Comparison of ENCODE assay signal across 21 cellular contexts in genomic region chr5:172648755-172649154, GRCh38. TPM values are rescaled to one million over a fixed set of nuclear protein-coding genes. Genes with fewer than 3 reads are reported as not detected.
A peak's percentile ranks its signal among the peaks of the same experiment; 100 is the strongest.
DNase-seq lines count a peak whose midpoint lies in the region; ATAC-seq, FAIRE-seq and TF ChIP-seq lines count a peak whose summit lies in the region.
"Had no signal": no experiment of that assay in that cellular context is flagged by ENCODE, and none has a peak within 500 bp of the region (broad histone marks: within the 10 kb centered on the region; RNA-seq: fewer than 3 reads in every experiment).

No MANE protein-coding gene starts in this region.

- H3K4me2 ChIP-seq in HCT116 (ENCODE audit: low read length): no peak overlapping the region

- H3K79me2 ChIP-seq in HCT116 (ENCODE audit: insufficient read depth, low read length): no peaks in the 10 kb centered on the region

- H3K27me3 ChIP-seq in HCT116 (ENCODE audit: insufficient read depth, low read length) (no peaks in the 10 kb centered on the region), esophagus squamous epithelium (no peaks in the 10 kb centered on the region), tibial artery (no peaks in the 10 kb centered on the region)
- H3K27me3 ChIP-seq: body of pancreas had no signal

- H4K20me1 ChIP-seq in HCT116 (ENCODE audit: insufficient read depth): no peaks in the 10 kb centered on the region

- ATAC-seq in HCT116 (no peak), GM18867 (IDR thresholded peaks at IDR 0.05; ENCODE audit: unreplicated experiment) (no peak)
- ATAC-seq: body of pancreas, WTC11 had no signal

- no peak for TF ChIP-seq RAD21 in HCT116 (IDR thresholded peaks at IDR 0.05; ENCODE audit: low read depth)

- WGBS in esophagus squamous epithelium, 2 donors: 30 to 47% methylated on average over 3 of the region's 3 CpGs

- BruUV-seq in HCT116 (replicated peaks; lab: Mats Ljungman, UMichigan): no TSS peak

- H3K36me3 ChIP-seq in HCT116 (ENCODE audit: control insufficient read depth in 1 of 2, insufficient read depth in 2 of 2, low read length in 2 of 2): no peaks in the 10 kb centered on the region
- H3K36me3 ChIP-seq in esophagus squamous epithelium: peaks cover 0 to 21% (median 4%) of the 10 kb centered on the region in 3 donors
- H3K36me3 ChIP-seq in tibial artery: no peaks in the 10 kb centered on the region

- no peak overlapping the region for H2AFZ ChIP-seq in HCT116 (ENCODE audit: low read depth, low read length, poor library complexity, severe bottlenecking)

- intact Hi-C loops in HCT116 (cut with micrococcal nuclease) (no loop called here), esophagus squamous epithelium (cut with DNase I) (no loop called here), tibial artery (cut with DNase I; ENCODE audit: low total_unique reads) (no loop called here)

- no peak for DNase-seq in HCT116 (ENCODE audit: low read depth, low spot score)
- peak; percentile 13 for DNase-seq in NCI-H226
- no peak for DNase-seq in esophagus squamous epithelium (lab: John Stamatoyannopoulos, UW)
- DNase-seq in tibial artery: peak in 1 of 2 donors; percentile 62
- DNase-seq in HTR-8/SVneo (ENCODE audit: insufficient read length, low spot score): no peak
- DNase-seq in NCI-H2227 (lab: John Stamatoyannopoulos, UW; ENCODE audit: unreplicated experiment): no peak
- DNase-seq: activated CD4-positive, alpha-beta T cell treated with anti-CD3 and anti-CD28 coated beads, Interleukin-2, amount 50 U/mL, for 4 hours; activated CD8-positive, alpha-beta memory T cell treated with anti-CD3 and anti-CD28 coated beads, Interleukin-2, amount 50 U/mL, for 48 hours; activated naive CD8-positive, alpha-beta T cell treated with anti-CD3 and anti-CD28 coated beads, Interleukin-2, amount 10 ng/mL, durations not matched to agents 7 days and 5 days; AML-193; body of pancreas; COR-L47; DMS79; head of caudate nucleus; nephron progenitor cell had no signal

- peaks cover 0 to 3% of the 10 kb centered on the region in 2 experiments; a peak in 1 of 4 replicates for H3K4me1 ChIP-seq in HCT116 (ENCODE audit: control insufficient read depth in 1 of 2, insufficient read depth in 2 of 2, low read length in 2 of 2)
- peaks cover 11 to 88% (median 52%) of the 10 kb centered on the region in 3 donors for H3K4me1 ChIP-seq in esophagus squamous epithelium
- H3K4me1 ChIP-seq in tibial artery: peaks cover 0 to 71% (median 39%) of the 10 kb centered on the region in 4 donors
- H3K4me1 ChIP-seq: body of pancreas had no signal

- H3K9me3 ChIP-seq in HCT116 (ENCODE audit: control insufficient read depth in 1 of 2, insufficient read depth in 1 of 2, low read depth in 1 of 2, low read length in 2 of 2): no peaks in the 10 kb centered on the region
- H3K9me3 ChIP-seq in esophagus squamous epithelium: no peaks in the 10 kb centered on the region
- no peaks in the 10 kb centered on the region for H3K9me3 ChIP-seq in tibial artery
- H3K9me3 ChIP-seq: body of pancreas had no signal

- H3K27ac ChIP-seq in HCT116 (ENCODE audit: low read depth, low read length) (no peak overlapping the region), esophagus squamous epithelium (peak overlapping the region in 3 of 4 donors; percentile 93 to 95 (median 94)), tibial artery (peak overlapping the region; percentile 87 to 88)
- H3K27ac ChIP-seq: body of pancreas, SK-N-MC had no signal

- H3K9ac ChIP-seq in HCT116 (ENCODE audit: low read length): no peak overlapping the region

- H3K9me2 ChIP-seq in HCT116 (ENCODE audit: insufficient read depth): no peaks in the 10 kb centered on the region

- H3K4me3 ChIP-seq in HCT116 (replicated peaks in 1 of 2; ENCODE audit: low read depth in 1 of 2, low read length in 2 of 2) (no peak overlapping the region), esophagus squamous epithelium (no peak overlapping the region), tibial artery (no peak overlapping the region)
- H3K4me3 ChIP-seq: body of pancreas, coronary artery, SK-N-MC had no signal

- TF ChIP-seq CTCF in HCT116 (IDR thresholded peaks at IDR 0.05 in 2 of 3, conservative IDR thresholded peaks at IDR 0.05 in 1 of 3; ENCODE audit: borderline replicate concordance in 1 of 3, insufficient read depth in 1 of 3, low read depth in 2 of 3, low read length in 2 of 3): no peak
- no peak for TF ChIP-seq CTCF in esophagus squamous epithelium (IDR thresholded peaks at IDR 0.05)
- no peak for TF ChIP-seq CTCF in tibial artery (IDR thresholded peaks at IDR 0.05)

- no peak for FAIRE-seq in HTR-8/SVneo (lab: Jason Lieb, UNC)
- FAIRE-seq: GM12891, RCC 7860 had no signal

- RAD21 ChIA-PET in HCT116 (lab: Charles Lee; ENCODE audit: low non-redundant PET in 1 of 2, low total read pairs in 2 of 2, uncharacterized antibody in 2 of 2, unreplicated experiment in 2 of 2): no interaction called here

- POLR2A ChIA-PET in HCT116 (lab: Charles Lee): no interaction called here

- TF ChIP-seq POLR2A in HCT116 (IDR thresholded peaks at IDR 0.05; ENCODE audit: borderline replicate concordance, extremely low read depth, insufficient read depth, insufficient read length) (no peak), esophagus squamous epithelium (IDR thresholded peaks at IDR 0.05) (no peak)

- CTCF ChIA-PET in HCT116 (lab: Charles Lee): no interaction called here

TF ChIP-seq in HCT116, 20 proteins besides CTCF, POLR2A, EP300 and RAD21:
- TF ChIP-seq ZNF274 (IDR thresholded peaks at IDR 0.05; ENCODE audit: low read depth, low read length) (no peak), TCF7L2 (IDR thresholded peaks at IDR 0.05; ENCODE audit: borderline replicate concordance, extremely low read depth, insufficient read depth, insufficient read length) (peak; percentile 9)

RNA-seq across cellular contexts. Expression of gene NEURL1B, which starts 7.7 kb away (rescaled TPM):
- 5.8 TPM for total RNA-seq in HCT116 (2021; ENCODE audit: unreplicated experiment)
- 4.4 and 6.1 TPM in 2 replicates for polyA plus RNA-seq in HCT116 (2012)
- 10 to 100 TPM; 11.9 to 18.8 (median 15.6) TPM for total RNA-seq in esophagus squamous epithelium
